ENCODE assay signal across 14 cellular contexts in the genomic region with DNA sequence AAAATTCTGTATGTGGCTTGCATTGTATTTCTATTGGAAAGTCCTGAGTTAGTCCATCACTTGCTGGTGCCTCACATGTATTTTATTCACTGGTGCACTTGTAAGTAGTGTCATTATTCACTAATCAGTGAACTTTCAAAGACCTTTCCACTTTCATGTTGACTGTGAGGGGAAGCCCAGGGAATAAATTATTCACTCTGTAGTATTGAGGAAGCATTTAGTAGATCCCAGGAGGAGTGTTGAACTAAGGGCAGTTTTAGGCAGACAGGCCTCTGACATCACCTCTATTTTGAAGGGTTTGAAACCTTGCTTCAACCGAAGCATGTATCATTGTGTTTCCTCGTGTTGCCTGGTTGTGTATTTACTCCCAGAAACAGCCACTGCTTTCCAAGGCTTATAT.
DNase-seq lines count a peak whose midpoint lies in the region; ATAC-seq lines count a peak whose summit lies in the region.
"Had no signal": no experiment of that assay in that cellular context is flagged by ENCODE, and none has a peak within 500 bp of the region (broad histone marks: within the 10 kb centered on the region; RNA-seq: fewer than 3 reads in every experiment).

No MANE protein-coding gene starts in this region.

- H3K9me3 Mint-ChIP-seq in activated CD4-positive, alpha-beta T cell treated with anti-CD3 and anti-CD28 coated beads for 36 hours (ENCODE audit: low read depth), result no peaks in the 10 kb centered on the region
- no peaks in the 10 kb centered on the region for H3K9me3 Mint-ChIP-seq in activated T-cell treated with anti-CD3 and anti-CD28 coated beads, Interleukin-2, amount 50 U/mL, for 24 hours

- no peaks in the 10 kb centered on the region for H3K79me2 ChIP-seq in Karpas-422 (ENCODE audit: low read length)

- H3K4me1 ChIP-seq in Karpas-422 (ENCODE audit: low read length), result no peaks in the 10 kb centered on the region

- no peaks in the 10 kb centered on the region for H3K4me1 Mint-ChIP-seq in activated CD4-positive, alpha-beta T cell treated with anti-CD3 and anti-CD28 coated beads for 36 hours
- peaks cover 3% of the 10 kb centered on the region for H3K4me1 Mint-ChIP-seq in activated T-cell treated with anti-CD3 and anti-CD28 coated beads, Interleukin-2, amount 50 U/mL, for 24 hours (ENCODE audit: low read depth)

- no peaks in the 10 kb centered on the region for H3K27me3 Mint-ChIP-seq in activated CD4-positive, alpha-beta T cell treated with anti-CD3 and anti-CD28 coated beads for 36 hours
- no peaks in the 10 kb centered on the region for H3K27me3 Mint-ChIP-seq in activated T-cell treated with anti-CD3 and anti-CD28 coated beads, Interleukin-2, amount 50 U/mL, for 24 hours
- H3K27me3 Mint-ChIP-seq: dendritic cell treated with granulocyte-macrophage colony-stimulating factor and Interleukin-4, amounts not matched to agents 40 ng/mL and 50 ng/mL, for 4 days had no signal

- POLR2A ChIA-PET in activated CD4-positive, alpha-beta T cell treated with anti-CD3 and anti-CD28 coated beads for 36 hours (lab: Charles Lee), result no interaction called here

- intact Hi-C loops in activated CD4-positive, alpha-beta T cell treated with anti-CD3 and anti-CD28 coated beads for 36 hours (cut with DNase I, micrococcal nuclease), result no loop called here

- CTCF ChIA-PET in activated CD4-positive, alpha-beta T cell treated with anti-CD3 and anti-CD28 coated beads for 36 hours (lab: Charles Lee), result no interaction called here

- H4K20me1 ChIP-seq in Karpas-422 (ENCODE audit: insufficient read depth, low read depth, low read length), result no peaks in the 10 kb centered on the region

- no peaks in the 10 kb centered on the region for H3K36me3 ChIP-seq in Karpas-422 (ENCODE audit: insufficient read depth, low read length)

- no peaks in the 10 kb centered on the region for H3K36me3 Mint-ChIP-seq in activated CD4-positive, alpha-beta T cell treated with anti-CD3 and anti-CD28 coated beads for 36 hours (ENCODE audit: low read depth)
- no peaks in the 10 kb centered on the region for H3K36me3 Mint-ChIP-seq in activated T-cell treated with anti-CD3 and anti-CD28 coated beads, Interleukin-2, amount 50 U/mL, for 24 hours (ENCODE audit: low read depth)

- no peaks in the 10 kb centered on the region for H3K27me3 ChIP-seq in Karpas-422 (ENCODE audit: low read length)

- H3K9me2 ChIP-seq in Karpas-422 (replicated peaks; ENCODE audit: insufficient read depth, low read length), result no peaks in the 10 kb centered on the region

- ATAC-seq in activated CD4-positive, alpha-beta T cell treated with anti-CD3 and anti-CD28 coated beads for 36 hours, result peak; percentile 60
- ATAC-seq in GM21528 (IDR thresholded peaks at IDR 0.05; ENCODE audit: low FRiP score, unreplicated experiment) (peak; percentile 94), HG03066 (IDR thresholded peaks at IDR 0.05; ENCODE audit: low read depth, unreplicated experiment) (peak; percentile 88)
- ATAC-seq: left ventricle myocardium superior had no signal

- no peak overlapping the region for H3K4me3 Mint-ChIP-seq in activated CD4-positive, alpha-beta T cell treated with anti-CD3 and anti-CD28 coated beads for 36 hours
- no peak overlapping the region for H3K4me3 Mint-ChIP-seq in activated T-cell treated with anti-CD3 and anti-CD28 coated beads, Interleukin-2, amount 50 U/mL, for 24 hours
- H3K4me3 Mint-ChIP-seq: dendritic cell treated with granulocyte-macrophage colony-stimulating factor and Interleukin-4, amounts not matched to agents 40 ng/mL and 50 ng/mL, for 4 days had no signal

- H3K4me2 ChIP-seq in Karpas-422 (ENCODE audit: low read depth, low read length, poor library complexity, severe bottlenecking), result no peak overlapping the region

- no peak for DNase-seq in activated CD4-positive, alpha-beta T cell treated with anti-CD3 and anti-CD28 coated beads for 36 hours
- no peak for DNase-seq in activated CD4-positive, alpha-beta T cell treated with anti-CD3 and anti-CD28 coated beads for 48 hours
- DNase-seq in retina (peak; percentile 49), substantia nigra (lab: John Stamatoyannopoulos, UW) (no peak), Karpas-422 (no peak)
- no peak for DNase-seq in activated T-cell treated with anti-CD3 and anti-CD28 coated beads, Interleukin-2, amount 50 U/mL, for 24 hours
- DNase-seq: activated CD4-positive, alpha-beta T cell treated with anti-CD3 and anti-CD28 coated beads for 4 hours; activated naive CD4-positive, alpha-beta T cell; left ventricle myocardium superior; occipital lobe; SHP77 treated with DMSO at 0.1 percent for 48 hours had no signal

- H3K9ac ChIP-seq in Karpas-422 (ENCODE audit: low read length), result no peak overlapping the region

- no peak overlapping the region for H3K27ac ChIP-seq in substantia nigra (ENCODE audit: low read depth, low read length, poor library complexity, severe bottlenecking)
- no peak overlapping the region for H3K27ac ChIP-seq in Karpas-422 (ENCODE audit: low read length)

- no peak overlapping the region for H2AFZ ChIP-seq in Karpas-422 (ENCODE audit: low read length)

- H3K9me3 ChIP-seq in Karpas-422 (ENCODE audit: low read length), result no peaks in the 10 kb centered on the region

- no peak overlapping the region for H3K4me3 ChIP-seq in Karpas-422 (ENCODE audit: low read length)

- no peak overlapping the region for H3K27ac Mint-ChIP-seq in activated CD4-positive, alpha-beta T cell treated with anti-CD3 and anti-CD28 coated beads for 36 hours
- no peak overlapping the region for H3K27ac Mint-ChIP-seq in activated T-cell treated with anti-CD3 and anti-CD28 coated beads, Interleukin-2, amount 50 U/mL, for 24 hours
- H3K27ac Mint-ChIP-seq: dendritic cell treated with granulocyte-macrophage colony-stimulating factor and Interleukin-4, amounts not matched to agents 40 ng/mL and 50 ng/mL, for 4 days had no signal
